13 cellular contexts compared by ENCODE assay signal in the genomic region with DNA sequence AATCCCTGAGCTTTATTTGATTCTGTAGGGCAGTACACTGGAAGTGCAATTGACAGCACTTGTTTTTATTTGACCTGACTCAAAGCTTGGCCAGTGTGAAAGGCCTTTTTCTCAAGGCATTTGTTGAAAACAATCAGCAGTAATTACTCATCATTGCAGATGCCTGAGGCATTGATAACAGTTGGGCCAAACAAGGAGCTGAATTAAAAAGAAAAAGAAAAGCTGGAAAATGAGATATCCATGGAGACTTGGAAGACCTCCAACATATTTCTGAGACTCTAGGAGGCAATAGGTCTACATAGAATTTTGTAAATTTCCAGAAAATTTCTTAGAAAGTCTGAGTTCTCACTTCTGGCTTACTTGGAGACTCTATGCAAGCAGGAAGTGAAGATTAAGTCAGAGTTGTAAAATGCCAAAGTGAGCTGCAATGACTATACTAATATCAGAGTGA.
DNase-seq lines count a peak whose midpoint lies in the region; ATAC-seq, FAIRE-seq and TF ChIP-seq lines count a peak whose summit lies in the region.
"Had no signal": no experiment of that assay in that cellular context is flagged by ENCODE, and none has a peak within 500 bp of the region (broad histone marks: within the 10 kb centered on the region; RNA-seq: fewer than 3 reads in every experiment).

No MANE protein-coding gene starts in this region.

- H2BK15ac ChIP-seq in H1 (ENCODE audit: low read length) = no peak overlapping the region

- H2BK20ac ChIP-seq in H1 (ENCODE audit: low read length) = no peak overlapping the region

- H3K14ac ChIP-seq in H1 (ENCODE audit: insufficient read length) = no peak overlapping the region

- H3K27ac ChIP-seq in PC-9 (peak overlapping the region; percentile 38), H1 (ENCODE audit: low read depth, low read length) (no peak overlapping the region), mesodermal cell (ENCODE audit: low read depth, low read length, severe bottlenecking) (peak overlapping the region; percentile 16), esophagus muscularis mucosa (replicated peaks in 1 of 4) (no peak overlapping the region)

- no peaks in the 10 kb centered on the region for H3K23me2 ChIP-seq in H1 (ENCODE audit: low read depth, low read length)

- H3K9me2 ChIP-seq in PC-9 (ENCODE audit: insufficient read depth) = no peaks in the 10 kb centered on the region

- H2BK120ac ChIP-seq in H1 (replicated peaks; ENCODE audit: low read depth, low read length) = no peak overlapping the region

- no peaks in the 10 kb centered on the region for H3K79me1 ChIP-seq in H1 (ENCODE audit: low read depth, low read length)

- H3K27me3 ChIP-seq in PC-9 (ENCODE audit: insufficient read depth, low read depth) = no peaks in the 10 kb centered on the region
- no peaks in the 10 kb centered on the region for H3K27me3 ChIP-seq in H1 (replicated peaks in 1 of 4; ENCODE audit: control insufficient read depth in 3 of 4, extremely low read depth in 1 of 4, insufficient read depth in 3 of 4, low read length in 3 of 4)
- H3K27me3 ChIP-seq in esophagus muscularis mucosa = no peaks in the 10 kb centered on the region

- POLR2A ChIA-PET in PC-9 (lab: Charles Lee; ENCODE audit: unreplicated experiment) = no interaction called here
- POLR2A ChIA-PET in H1 (lab: Charles Lee; ENCODE audit: partially characterized antibody) = no interaction called here

- no peak overlapping the region for H2BK5ac ChIP-seq in H1 (ENCODE audit: low read depth, low read length)

- H2AK5ac ChIP-seq in H1 (ENCODE audit: low read depth, low read length) = no peak overlapping the region

- no peak overlapping the region for H4K8ac ChIP-seq in H1 (ENCODE audit: extremely low read depth, insufficient read depth, low read length)

- BruUV-seq in PC-9 (replicated peaks; lab: Mats Ljungman, UMichigan) = no TSS peak

- DNase-seq in ELR (ENCODE audit: low read depth) (peak; percentile 95), PC-9 (peak in 1 of 2 experiments; percentile 87), H1 (ENCODE audit: low read depth in 1 of 2, low spot score in 2 of 2) (no peak), esophagus muscularis mucosa (ENCODE audit: extremely low spot score) (no peak), hypothalamus (lab: John Stamatoyannopoulos, UW) (no peak)
- DNase-seq: activated T-cell treated with anti-CD3 and anti-CD28 coated beads, Interleukin-2, amount 50 U/mL, for 24 hours; NCI-H2171 treated with DMSO at 0.1 percent for 48 hours; posterior cingulate gyrus; stimulated activated CD4-positive, alpha-beta T cell treated with anti-CD3 and anti-CD28 coated beads, Interleukin-4, amount 100 ng/mL, for 1 hour had no signal

- H3K9me3 ChIP-seq in PC-9 (ENCODE audit: insufficient read depth, low read depth) (peaks cover 8% of the 10 kb centered on the region), H1 (ENCODE audit: insufficient read depth in 2 of 2, low read depth in 1 of 2, low read length in 1 of 2) (no peaks in the 10 kb centered on the region), mesodermal cell (ENCODE audit: control insufficient read depth, low read length) (peaks cover 4% of the 10 kb centered on the region), esophagus muscularis mucosa (no peaks in the 10 kb centered on the region)

- no peak overlapping the region for H3K18ac ChIP-seq in H1 (ENCODE audit: extremely low read depth, low read length)

- CTCF ChIA-PET in PC-9 (lab: Charles Lee) (no interaction called here), H1 (lab: Charles Lee; ENCODE audit: partially characterized antibody) (interaction anchor here (1.0 to 1.6 kb wide), 3 partner anchors 226 to 267 kb away, joined by 3 to 5 read pairs (median 4); no protein-coding TSS in a partner anchor)

- H3K4me3 ChIP-seq in PC-9 (no peak overlapping the region), H1 (ENCODE audit: extremely low read depth in 1 of 4, insufficient read depth in 2 of 4, low read depth in 3 of 4, low read length in 4 of 4) (no peak overlapping the region), mesodermal cell (ENCODE audit: extremely low read depth, insufficient read depth, low read length, poor library complexity, severe bottlenecking) (no peak overlapping the region), esophagus muscularis mucosa (no peak overlapping the region)
- H3K4me3 ChIP-seq: GM12878 had no signal

- H3K56ac ChIP-seq in H1 (replicated peaks; ENCODE audit: insufficient read length, low read depth, low read length) = no peak overlapping the region

- H2AFZ ChIP-seq in PC-9 (no peak overlapping the region), H1 (ENCODE audit: low read length) (peak overlapping the region; percentile 25; the same call in 1 of the 2 replicates)

- TF ChIP-seq POLR2A in H1 (IDR thresholded peaks at IDR 0.05; ENCODE audit: control extremely low read depth in 1 of 2, low read depth in 2 of 2, low read length in 2 of 2) (no peak), esophagus muscularis mucosa (IDR thresholded peaks at IDR 0.05; ENCODE audit: low read depth) (no peak)

- H4K91ac ChIP-seq in H1 (replicated peaks; ENCODE audit: insufficient read length, low read length) = no peak overlapping the region

- ATAC-seq in GM21619 (IDR thresholded peaks at IDR 0.05; ENCODE audit: unreplicated experiment) (no peak), GM21786 (IDR thresholded peaks at IDR 0.05; ENCODE audit: unreplicated experiment) (no peak)
- ATAC-seq: GM12878 had no signal

- H3K4me2 ChIP-seq in PC-9 = peak overlapping the region; percentile 32
- no peak overlapping the region for H3K4me2 ChIP-seq in H1 (ENCODE audit: insufficient read depth in 1 of 2, low read depth in 2 of 2, low read length in 2 of 2)

- H3F3A ChIP-seq in PC-9 (ENCODE audit: insufficient read depth, low read depth) = peaks cover 22% of the 10 kb centered on the region

- no peak overlapping the region for H2BK12ac ChIP-seq in H1 (ENCODE audit: low read depth, low read length)

- H3K9ac ChIP-seq in H1 (replicated peaks in 1 of 4; ENCODE audit: extremely low read depth in 1 of 4, low read depth in 3 of 4, low read length in 3 of 4) = no peak overlapping the region

- H3K23ac ChIP-seq in H1 (ENCODE audit: insufficient read length) = no peak overlapping the region

- H3K4ac ChIP-seq in H1 (replicated peaks; ENCODE audit: insufficient read length, low read depth, low read length) = no peak overlapping the region

- no peaks in the 10 kb centered on the region for H4K20me1 ChIP-seq in PC-9 (ENCODE audit: insufficient read depth)
- no peaks in the 10 kb centered on the region for H4K20me1 ChIP-seq in H1 (replicated peaks in 1 of 2; ENCODE audit: control insufficient read depth in 1 of 2, insufficient read depth in 2 of 2, low read length in 2 of 2)

- H3K36me3 ChIP-seq in PC-9 (ENCODE audit: low read depth) = no peaks in the 10 kb centered on the region
- H3K36me3 ChIP-seq in H1 (ENCODE audit: control insufficient read depth in 2 of 4, insufficient read depth in 4 of 4, low read length in 3 of 4) = no peaks in the 10 kb centered on the region
- H3K36me3 ChIP-seq in mesodermal cell (ENCODE audit: control insufficient read depth, insufficient read depth, low read length) = no peaks in the 10 kb centered on the region
- no peaks in the 10 kb centered on the region for H3K36me3 ChIP-seq in esophagus muscularis mucosa

- no peak overlapping the region for H4K5ac ChIP-seq in H1 (ENCODE audit: insufficient read length, low read depth, low read length)

- no peak for TF ChIP-seq EP300 in H1 (IDR thresholded peaks at IDR 0.05; ENCODE audit: borderline replicate concordance in 1 of 2, low read depth in 2 of 2, low read length in 2 of 2)
- TF ChIP-seq EP300 in esophagus muscularis mucosa (IDR thresholded peaks at IDR 0.05) = no peak

- no peaks in the 10 kb centered on the region for H3K79me2 ChIP-seq in PC-9 (ENCODE audit: low read depth)
- no peaks in the 10 kb centered on the region for H3K79me2 ChIP-seq in H1 (ENCODE audit: control insufficient read depth in 1 of 2, insufficient read depth in 2 of 2, low read length in 2 of 2)

- intact Hi-C loops in PC-9 (cut with micrococcal nuclease; ENCODE audit: unreplicated experiment) (no loop called here), esophagus muscularis mucosa (cut with DNase I) (no loop called here)

- peak; percentile 19 for FAIRE-seq in H1 (lab: Jason Lieb, UNC)
- FAIRE-seq: GM12878 had no signal

- H3K4me1 ChIP-seq in PC-9 (replicated peaks; ENCODE audit: insufficient read depth) (peaks cover 44% of the 10 kb centered on the region), H1 (replicated peaks in 1 of 4; ENCODE audit: control insufficient read depth in 3 of 4, insufficient read depth in 4 of 4, low read length in 3 of 4) (peaks cover 0 to 5% (median 2%) of the 10 kb centered on the region in 4 experiments; a peak in 3 of 7 replicates), mesodermal cell (ENCODE audit: control insufficient read depth, insufficient read depth, low read length, poor library complexity, severe bottlenecking) (peaks cover 26% of the 10 kb centered on the region), esophagus muscularis mucosa (no peaks in the 10 kb centered on the region)

- TF ChIP-seq RAD21 in H1 (IDR thresholded peaks at IDR 0.05 in 1 of 2, conservative IDR thresholded peaks at IDR 0.05 in 1 of 2; ENCODE audit: low read depth in 2 of 2, low read length in 2 of 2) = no peak

- no peak for TF ChIP-seq CTCF in PC-9 (conservative IDR thresholded peaks at IDR 0.05)
- TF ChIP-seq CTCF in H1 (IDR thresholded peaks at IDR 0.05; ENCODE audit: control extremely low read depth in 1 of 3, insufficient read depth in 1 of 3, low read depth in 1 of 3, low read length in 3 of 3) = no peak
- no peak for TF ChIP-seq CTCF in esophagus muscularis mucosa (IDR thresholded peaks at IDR 0.05)

TF ChIP-seq in H1, 55 proteins besides CTCF, POLR2A, EP300 and RAD21 (continues in another document):
- no peak for TF ChIP-seq SP2 (IDR thresholded peaks at IDR 0.05; ENCODE audit: low read length)
- no peak for TF ChIP-seq TAF7 (optimal IDR thresholded peaks at IDR 0.05; ENCODE audit: borderline replicate concordance, low read depth, low read length)
- no peak for TF ChIP-seq RXRA (IDR thresholded peaks at IDR 0.05; ENCODE audit: insufficient read depth, low read depth, low read length)

Comparison
In these comparisons a context has a peak if more than half of its experiments do, and no peak if none do; other contexts are left out.
1. H3K27ac ChIP-seq: peak in PC-9 (single experiment) and mesodermal cell (single experiment); none in H1 (single experiment) and esophagus muscularis mucosa (0 of 4).